26 cellular contexts compared by ENCODE assay signal in the genomic region with DNA sequence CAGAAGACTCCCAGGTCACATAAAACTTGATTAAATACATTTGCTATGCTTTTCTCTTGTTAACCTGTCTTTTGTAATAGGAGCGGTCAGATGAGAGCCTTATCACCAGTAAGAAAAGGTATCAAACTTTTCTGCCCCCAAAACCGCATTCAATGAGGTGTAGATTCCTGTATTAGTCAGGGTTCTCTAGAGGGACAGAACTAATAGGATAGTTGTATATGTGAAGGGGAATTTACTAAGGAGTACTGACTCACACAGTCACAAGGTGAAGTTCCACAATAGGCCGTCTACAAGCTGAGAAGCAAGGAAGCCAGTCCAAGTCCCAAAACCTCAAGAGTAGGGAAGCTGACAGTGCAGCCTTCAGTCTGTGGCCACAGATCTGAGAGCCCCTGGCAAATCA. TPM values are rescaled to one million over a fixed set of nuclear protein-coding genes. Genes with fewer than 3 reads are reported as not detected.
DNase-seq lines count a peak whose midpoint lies in the region; ATAC-seq, FAIRE-seq and TF ChIP-seq lines count a peak whose summit lies in the region.
"Had no signal": no experiment of that assay in that cellular context is flagged by ENCODE, and none has a peak within 500 bp of the region (broad histone marks: within the 10 kb centered on the region; RNA-seq: fewer than 3 reads in every experiment).

No MANE protein-coding gene starts in this region.

- H3K4me2 ChIP-seq in mammary epithelial cell (ENCODE audit: insufficient read depth, low read depth, low read length), result no peak overlapping the region
- no peak overlapping the region for H3K4me2 ChIP-seq in keratinocyte (ENCODE audit: control insufficient read depth, extremely low read depth, insufficient read depth, low read depth, low read length)
- H3K4me2 ChIP-seq: BLaER1 had no signal

- H3K9ac ChIP-seq in mammary epithelial cell (ENCODE audit: insufficient read depth, low read length), result no peak overlapping the region
- peak overlapping the region; percentile 30 for H3K9ac ChIP-seq in keratinocyte (ENCODE audit: control insufficient read depth, extremely low read depth, insufficient read depth, low read length)
- H3K9ac ChIP-seq: BLaER1 had no signal

- H3K9me3 ChIP-seq in mammary epithelial cell (replicated peaks; ENCODE audit: insufficient read depth, low read length), result no peaks in the 10 kb centered on the region
- no peaks in the 10 kb centered on the region for H3K9me3 ChIP-seq in keratinocyte (ENCODE audit: control insufficient read depth, low read depth, low read length)
- no peaks in the 10 kb centered on the region for H3K9me3 ChIP-seq in psoas muscle
- no peaks in the 10 kb centered on the region for H3K9me3 ChIP-seq in esophagus squamous epithelium
- H3K9me3 ChIP-seq: ascending aorta, BLaER1, esophagus muscularis mucosa, heart right ventricle, thyroid gland had no signal

- no peak for ATAC-seq in psoas muscle
- ATAC-seq: heart right ventricle, natural killer cell had no signal

- dilution Hi-C loops in mammary epithelial cell (cut with HindIII; ENCODE audit: low sequenced_read_pairs) (no loop called here), keratinocyte (cut with MboI; ENCODE audit: extremely low pct_ligation_motif_present, low sequenced_read_pairs) (no loop called here)

- H3K27me3 ChIP-seq in ACC112 (ENCODE audit: insufficient read depth, low read length) (no peaks in the 10 kb centered on the region), mammary epithelial cell (ENCODE audit: insufficient read depth, low read length) (no peaks in the 10 kb centered on the region), keratinocyte (ENCODE audit: control insufficient read depth, extremely low read depth, insufficient read depth, low read length) (no peaks in the 10 kb centered on the region), psoas muscle (ENCODE audit: insufficient read depth in 3 of 3, low read length in 2 of 3) (no peaks in the 10 kb centered on the region), esophagus squamous epithelium (no peaks in the 10 kb centered on the region)
- H3K27me3 ChIP-seq: ascending aorta, BLaER1, esophagus muscularis mucosa, heart right ventricle, thyroid gland had no signal

- no peaks in the 10 kb centered on the region for H3K9me1 ChIP-seq in keratinocyte (ENCODE audit: control insufficient read depth, extremely low read depth, insufficient read depth, low read length)

- peak; percentile 88 for FAIRE-seq in keratinocyte (lab: Jason Lieb, UNC)
- FAIRE-seq: H1 had no signal

- H2AFZ ChIP-seq in ACC112 (ENCODE audit: low read length, unreplicated experiment) (no peak overlapping the region), mammary epithelial cell (ENCODE audit: low read depth, low read length) (peak overlapping the region; percentile 2), keratinocyte (ENCODE audit: control insufficient read depth, low read length) (no peak overlapping the region)

- DNase-seq in M059J (ENCODE audit: low read depth) (peak; percentile 97), mammary epithelial cell (peak; percentile 94), keratinocyte (ENCODE audit: low read depth, low spot score) (no peak), psoas muscle (no peak), NCI-H345 treated with DMSO at 0.1 percent for 48 hours (lab: John Stamatoyannopoulos, UW; ENCODE audit: unreplicated experiment) (no peak), GM03348 (ENCODE audit: low spot score) (no peak), esophagus squamous epithelium (lab: John Stamatoyannopoulos, UW) (no peak)
- DNase-seq: 8988T; activated CD4-positive, alpha-beta T cell treated with anti-CD3 and anti-CD28 coated beads, Interleukin-2, amount 50 U/mL, for 48 hours; activated naive CD4-positive, alpha-beta T cell treated with anti-CD3 and anti-CD28 coated beads, Interleukin-2, amount 10 ng/mL, durations not matched to agents 7 days and 5 days; activated T-cell treated with anti-CD3 and anti-CD28 coated beads, Interleukin-2, amount 50 U/mL, for 1 hour; DMS 273 treated with DMSO at 0.1 percent for 48 hours; heart right ventricle; natural killer cell; NCI-H187; NCI-H446 treated with DMSO at 0.1 percent for 48 hours; Right ventricle myocardium superior; stimulated activated CD4-positive, alpha-beta T cell treated with anti-CD3 and anti-CD28 coated beads, Interleukin-12 subunit alpha, Interleukin-12 subunit beta, amount 100 ng/mL, for 4 hours; T-helper 1 cell; thyroid gland; WERI-Rb-1 had no signal

- intact Hi-C loops in mammary epithelial cell (cut with micrococcal nuclease) (no loop called here), psoas muscle (cut with DNase I) (no loop called here), esophagus squamous epithelium (cut with DNase I) (no loop called here)

- in situ Hi-C loops in mammary epithelial cell (cut with MboI; ENCODE audit: low sequenced_read_pairs in 2 of 2), result no loop called here

- H3K27ac ChIP-seq in ACC112 (ENCODE audit: low read depth, low read length) (peak overlapping the region; percentile 19; the same call in 1 of the 2 replicates), mammary epithelial cell (ENCODE audit: insufficient read depth, low read depth, low read length) (peak overlapping the region; percentile 80), keratinocyte (ENCODE audit: control insufficient read depth, insufficient read depth, low read length) (peak overlapping the region; percentile 81), psoas muscle (no peak overlapping the region), esophagus squamous epithelium (no peak overlapping the region)
- H3K27ac ChIP-seq: ascending aorta, BLaER1, esophagus muscularis mucosa, thyroid gland, WERI-Rb-1 had no signal

- 19% methylated on average over 3 of the region's 3 CpGs for WGBS in mammary epithelial cell (ENCODE audit: low coverage, missing lambda C conversion rate)
- WGBS in psoas muscle, 3 donors, result 90 to 94% (median 92%) methylated on average over 3 of the region's 3 CpGs
- WGBS in esophagus squamous epithelium, 2 donors, result 68 to 81% methylated on average over 3 of the region's 3 CpGs

- no peak for TF ChIP-seq POLR2A in esophagus squamous epithelium (IDR thresholded peaks at IDR 0.05)

- H3K36me3 ChIP-seq in ACC112 (ENCODE audit: insufficient read depth, low read length) (no peaks in the 10 kb centered on the region), mammary epithelial cell (ENCODE audit: insufficient read depth, low read length) (no peaks in the 10 kb centered on the region), keratinocyte (ENCODE audit: control insufficient read depth in 2 of 2, extremely low read depth in 1 of 2, insufficient read depth in 2 of 2, low read length in 2 of 2) (peaks cover 0 to 1% of the 10 kb centered on the region in 2 experiments), psoas muscle (ENCODE audit: insufficient read depth in 1 of 2, low read depth in 1 of 2) (no peaks in the 10 kb centered on the region), esophagus squamous epithelium (no peaks in the 10 kb centered on the region)
- H3K36me3 ChIP-seq: ascending aorta, BLaER1, esophagus muscularis mucosa, heart right ventricle, thyroid gland, WERI-Rb-1 had no signal

- no TSS peak for BruUV-seq in mammary epithelial cell (replicated peaks; lab: Mats Ljungman, UMichigan)

- no peaks in the 10 kb centered on the region for H4K20me1 ChIP-seq in mammary epithelial cell (ENCODE audit: insufficient read depth, low read length)
- no peaks in the 10 kb centered on the region for H4K20me1 ChIP-seq in keratinocyte (ENCODE audit: control insufficient read depth, extremely low read depth, insufficient read depth, low read length)
- H4K20me1 ChIP-seq: BLaER1 had no signal

- TF ChIP-seq CTCF in mammary epithelial cell (conservative IDR thresholded peaks at IDR 0.05 in 1 of 2, IDR thresholded peaks at IDR 0.05 in 1 of 2; ENCODE audit: extremely low read depth in 1 of 2, insufficient read depth in 1 of 2, low read depth in 1 of 2, low read length in 2 of 2) (no peak), keratinocyte (optimal IDR thresholded peaks at IDR 0.05 in 1 of 3, IDR thresholded peaks at IDR 0.05 in 1 of 3, conservative IDR thresholded peaks at IDR 0.05 in 1 of 3; ENCODE audit: extremely low read depth in 1 of 3, insufficient read depth in 2 of 3, low read length in 3 of 3) (no peak), psoas muscle (IDR thresholded peaks at IDR 0.05) (no peak), esophagus squamous epithelium (IDR thresholded peaks at IDR 0.05) (no peak)

- H3K4me3 ChIP-seq in ACC112 (ENCODE audit: low read depth, low read length) (no peak overlapping the region), mammary epithelial cell (replicated peaks in 1 of 3; ENCODE audit: insufficient read depth in 1 of 3, low read depth in 2 of 3, low read length in 3 of 3) (no peak overlapping the region), keratinocyte (ENCODE audit: control insufficient read depth in 2 of 3, extremely low read depth in 1 of 3, insufficient read depth in 2 of 3, low read depth in 1 of 3, low read length in 3 of 3) (no peak overlapping the region), psoas muscle (no peak overlapping the region), esophagus squamous epithelium (no peak overlapping the region)
- H3K4me3 ChIP-seq: ascending aorta, BLaER1, esophagus muscularis mucosa, heart right ventricle, thyroid gland had no signal

- CTCF ChIA-PET in mammary epithelial cell (lab: Charles Lee; ENCODE audit: low non-redundant PET), result interaction anchor here (0.7 kb wide), 1 partner anchor 29 kb away, joined by 4 read pairs; no protein-coding TSS in a partner anchor

- H3K79me2 ChIP-seq in ACC112 (ENCODE audit: control insufficient read depth, insufficient read depth, low read length, unreplicated experiment) (peaks cover 8% of the 10 kb centered on the region), mammary epithelial cell (ENCODE audit: insufficient read depth, low read length) (peaks cover 80% of the 10 kb centered on the region), keratinocyte (ENCODE audit: control insufficient read depth, insufficient read depth, low read length) (peaks cover 85% of the 10 kb centered on the region)

- H3K4me1 ChIP-seq in ACC112 (ENCODE audit: control insufficient read depth, insufficient read depth, low read length, unreplicated experiment), result peaks cover 29% of the 10 kb centered on the region
- H3K4me1 ChIP-seq in mammary epithelial cell (ENCODE audit: insufficient read depth, low read length), result peaks cover 45% of the 10 kb centered on the region
- peaks cover 32% of the 10 kb centered on the region for H3K4me1 ChIP-seq in keratinocyte (ENCODE audit: control insufficient read depth, extremely low read depth, insufficient read depth, low read length)
- peaks cover 16% of the 10 kb centered on the region for H3K4me1 ChIP-seq in psoas muscle
- peaks cover 0 to 27% (median 14%) of the 10 kb centered on the region in 3 donors for H3K4me1 ChIP-seq in esophagus squamous epithelium
- H3K4me1 ChIP-seq: ascending aorta, thyroid gland had no signal

RNA-seq across cellular contexts. Expression of gene PTPRK, which starts 32.7 kb away (rescaled TPM):
- 50.9 and 71.7 TPM in 2 replicates for total RNA-seq in M059J (2014; rRNA removed; shearing (Covaris generic))
- total RNA-seq in mammary epithelial cell (100 to 1,000 TPM; 103 to 336 TPM), psoas muscle (10 to 100 TPM in 1 of 4 donors, 1 to 10 TPM in 3; 9.1 to 10.6 (median 9.3) TPM), esophagus squamous epithelium (10 to 100 TPM; 10.3 to 36.0 (median 20.5) TPM)
- polyA plus RNA-seq in mammary epithelial cell (14.7 TPM), keratinocyte (42.6 to 52.7 TPM (median 50.4 TPM) in 3 replicates), psoas muscle (1 to 10 TPM; 3.2 to 4.6 (median 3.5) TPM)
- polyA minus RNA-seq in mammary epithelial cell (138 TPM), keratinocyte (120 to 188 TPM (median 180 TPM) in 3 replicates)
- 24.3 TPM for polyA plus RNA-seq in keratinocyte (2011; ENCODE audit: low read depth)
- polyA plus RNA-seq in keratinocyte (2011; cell fraction: cytosol; rRNA removed), result 18.0 and 29.0 TPM in 2 replicates
- polyA plus RNA-seq in keratinocyte (2011; cell fraction: nucleus; rRNA removed), result 106 and 107 TPM in 2 replicates
- polyA plus RNA-seq in keratinocyte (2012; ENCODE audit: low replicate concordance), result 25.9 and 73.3 TPM in 2 replicates
- 51.2 TPM for polyA minus RNA-seq in keratinocyte (2011; cell fraction: cytosol; rRNA and poly(A)+ RNA removed)
- 393 and 711 TPM in 2 replicates for polyA minus RNA-seq in keratinocyte (2011; cell fraction: nucleus; rRNA and poly(A)+ RNA removed)

Comparison
In these comparisons a context has a peak if more than half of its experiments do, and no peak if none do; other contexts are left out.
1. H3K27ac ChIP-seq: peak in ACC112 (single experiment), mammary epithelial cell (single experiment) and keratinocyte (single experiment); none in psoas muscle (single experiment) and esophagus squamous epithelium (0 of 4).
2. DNase-seq: peak in M059J (single experiment) and mammary epithelial cell (single experiment); none in keratinocyte (single experiment), psoas muscle (0 of 2), NCI-H345 treated with DMSO at 0.1 percent for 48 hours (single experiment), GM03348 (single experiment) and esophagus squamous epithelium (single experiment).